Comparison of ENCODE assay signal across 8 cellular contexts in genomic region chr19:39444598-39445257, GRCh38. TPM values are rescaled to one million over a fixed set of nuclear protein-coding genes. Genes with fewer than 3 reads are reported as not detected.
A peak's percentile ranks its signal among the peaks of the same experiment; 100 is the strongest.
DNase-seq lines count a peak whose midpoint lies in the region; ATAC-seq and TF ChIP-seq lines count a peak whose summit lies in the region.

No MANE protein-coding gene starts in this region.

- ATAC-seq in thoracic aorta (ENCODE audit: insufficient number of reproducible peaks, low FRiP score, low read depth) = no peak

- peak overlapping the region; percentile 93 for H3K27ac Mint-ChIP-seq in activated naive CD4-positive, alpha-beta T cell treated with anti-CD3 and anti-CD28 coated beads, Interleukin-2, amount 10 ng/mL, durations not matched to agents 7 days and 5 days

- no peak for DNase-seq in activated naive CD4-positive, alpha-beta T cell treated with anti-CD3 and anti-CD28 coated beads, Interleukin-2, amount 10 ng/mL, durations not matched to agents 7 days and 5 days
- no peak for DNase-seq in activated naive CD4-positive, alpha-beta T cell treated with Interleukin-2 at 50 U/mL for 16 hours
- DNase-seq in astrocyte of the hippocampus (ENCODE audit: low read depth, low spot score) (peak; percentile 50), kidney tubule cell (ENCODE audit: low spot score) (peak; percentile 30), thoracic aorta (ENCODE audit: low spot score) (no peak), NCI-H510A treated with DMSO at 0.1 percent for 48 hours (lab: John Stamatoyannopoulos, UW) (no peak), NOMO-1 treated with dmso at 0.1 percent for 144 hours (lab: John Stamatoyannopoulos, UW; ENCODE audit: unreplicated experiment) (no peak)
- DNase-seq in effector CD4-positive, alpha-beta T cell = no peak

- CTCF ChIA-PET in activated naive CD4-positive, alpha-beta T cell treated with anti-CD3 and anti-CD28 coated beads, Interleukin-2, amount 10 ng/mL, durations not matched to agents 7 days and 5 days (lab: Charles Lee) = no interaction called here

- no peaks in the 10 kb centered on the region for H3K27me3 ChIP-seq in thoracic aorta (replicated peaks; ENCODE audit: insufficient read depth)

- H3K36me3 ChIP-seq in thoracic aorta = peaks cover 4% of the 10 kb centered on the region

- H3K4me1 Mint-ChIP-seq in activated naive CD4-positive, alpha-beta T cell treated with anti-CD3 and anti-CD28 coated beads, Interleukin-2, amount 10 ng/mL, durations not matched to agents 7 days and 5 days = peaks cover 54% of the 10 kb centered on the region

- peaks cover 23 to 45% of the 10 kb centered on the region in 2 donors for H3K4me1 ChIP-seq in thoracic aorta (ENCODE audit: control insufficient read depth in 1 of 2, low read depth in 2 of 2)

- no peaks in the 10 kb centered on the region for H3K9me3 ChIP-seq in thoracic aorta

- H3K27ac ChIP-seq in thoracic aorta = peak overlapping the region; percentile 75 to 97

- H3K9me3 Mint-ChIP-seq in activated naive CD4-positive, alpha-beta T cell treated with anti-CD3 and anti-CD28 coated beads, Interleukin-2, amount 10 ng/mL, durations not matched to agents 7 days and 5 days = no peaks in the 10 kb centered on the region

- no peak for TF ChIP-seq CTCF in thoracic aorta (IDR thresholded peaks at IDR 0.05)

- peaks cover 34% of the 10 kb centered on the region for H3K36me3 Mint-ChIP-seq in activated naive CD4-positive, alpha-beta T cell treated with anti-CD3 and anti-CD28 coated beads, Interleukin-2, amount 10 ng/mL, durations not matched to agents 7 days and 5 days

- H3K27me3 Mint-ChIP-seq in activated naive CD4-positive, alpha-beta T cell treated with anti-CD3 and anti-CD28 coated beads, Interleukin-2, amount 10 ng/mL, durations not matched to agents 7 days and 5 days = no peaks in the 10 kb centered on the region

- H3K4me3 Mint-ChIP-seq in activated naive CD4-positive, alpha-beta T cell treated with anti-CD3 and anti-CD28 coated beads, Interleukin-2, amount 10 ng/mL, durations not matched to agents 7 days and 5 days = peak overlapping the region; percentile 86

- H3K4me3 ChIP-seq in thoracic aorta = peak overlapping the region; percentile 71

RNA-seq across cellular contexts. Expression of gene SUPT5H, which starts 0.7 kb away (rescaled TPM):
- total RNA-seq in thoracic aorta = 100 to 1,000 TPM in 1 of 2 donors, 10 to 100 TPM in 1; 94.4 to 157 TPM

RNA-seq across cellular contexts. Expression of gene RPS16, which starts 9.0 kb away (rescaled TPM):
- total RNA-seq in thoracic aorta = 100 to 1,000 TPM; 716 to 775 TPM

RNA-seq across cellular contexts. Expression of gene PLEKHG2, which starts 32.3 kb away (rescaled TPM):
- total RNA-seq in thoracic aorta = 100 to 1,000 TPM in 1 of 2 donors, 10 to 100 TPM in 1; 76.0 to 112 TPM

RNA-seq across cellular contexts. Expression of gene TIMM50, which starts 35.9 kb away (rescaled TPM):
- 10 to 100 TPM; 25.7 to 51.4 TPM for total RNA-seq in thoracic aorta

RNA-seq across cellular contexts. Expression of gene ZFP36, which starts 38.1 kb away (rescaled TPM):
- total RNA-seq in thoracic aorta = 100 to 1,000 TPM; 315 to 699 TPM

Comparison
In these comparisons a context has a peak if more than half of its experiments do, and no peak if none do; other contexts are left out.
1. DNase-seq: peak in astrocyte of the hippocampus (single experiment) and kidney tubule cell (single experiment); none in activated naive CD4-positive, alpha-beta T cell treated with anti-CD3 and anti-CD28 coated beads, Interleukin-2, amount 10 ng/mL, durations not matched to agents 7 days and 5 days (single experiment), activated naive CD4-positive, alpha-beta T cell treated with Interleukin-2 at 50 U/mL for 16 hours (single experiment), thoracic aorta (single experiment), NCI-H510A treated with DMSO at 0.1 percent for 48 hours (single experiment), effector CD4-positive, alpha-beta T cell (single experiment) and NOMO-1 treated with dmso at 0.1 percent for 144 hours (single experiment).